ENCODE assay signal across 7 cellular contexts in genomic region chr18:70146174-70146573, GRCh38.
"Had no signal": no experiment of that assay in that cellular context is flagged by ENCODE, and none has a peak within 500 bp of the region (broad histone marks: within the 10 kb centered on the region; RNA-seq: fewer than 3 reads in every experiment).

No MANE protein-coding gene starts in this region.

- H3K27ac ChIP-seq: HL-60, KMS-11 had no signal

- ATAC-seq: K562 had no signal

- DNase-seq: IMR-90, KBM-7, KG1 had no signal

- H3K4me2 ChIP-seq: KMS-11 had no signal

- FAIRE-seq: HTR-8/SVneo, K562 had no signal

- H3K9ac ChIP-seq: KMS-11 had no signal

- H3K4me3 ChIP-seq: K562 had no signal
